25 cellular contexts compared by ENCODE assay signal in genomic region chr15:44482088-44482487, GRCh38. TPM values are rescaled to one million over a fixed set of nuclear protein-coding genes. Genes with fewer than 3 reads are reported as not detected.
DNase-seq lines count a peak whose midpoint lies in the region; ATAC-seq and TF ChIP-seq lines count a peak whose summit lies in the region.
"Had no signal": no experiment of that assay in that cellular context is flagged by ENCODE, and none has a peak within 500 bp of the region (broad histone marks: within the 10 kb centered on the region; RNA-seq: fewer than 3 reads in every experiment).

No MANE protein-coding gene starts in this region.

- H3K4me1 ChIP-seq in GM23338 (ENCODE audit: insufficient read depth): no peaks in the 10 kb centered on the region
- no peaks in the 10 kb centered on the region for H3K4me1 ChIP-seq in Panc1 (ENCODE audit: control insufficient read depth, insufficient read depth, low read length)
- no peaks in the 10 kb centered on the region for H3K4me1 ChIP-seq in esophagus muscularis mucosa
- no peaks in the 10 kb centered on the region for H3K4me1 ChIP-seq in thyroid gland
- H3K4me1 ChIP-seq: SJSA1, upper lobe of left lung had no signal

- in situ Hi-C loops in Panc1 (cut with HindIII; ENCODE audit: low pct_unique_long_range_greater_than_20kb, low sequenced_read_pairs): no loop called here

- H3K4me1 Mint-ChIP-seq in GM23338: peaks cover 3% of the 10 kb centered on the region; the same call in 1 of the 3 replicates

- 0 out of 2 replicates have a peak overlapping the region, but pooled peaks have one; percentile 20 for H3K27ac ChIP-seq in GM23338 (ENCODE audit: low read depth)
- H3K27ac ChIP-seq in Panc1 (ENCODE audit: low read length): no peak overlapping the region
- no peak overlapping the region for H3K27ac ChIP-seq in esophagus muscularis mucosa (replicated peaks in 1 of 4)
- no peak overlapping the region for H3K27ac ChIP-seq in thyroid gland
- H3K27ac ChIP-seq: dorsolateral prefrontal cortex, SJSA1, upper lobe of left lung had no signal

- H3F3A ChIP-seq in GM23338 (replicated peaks; ENCODE audit: low read depth): 0 out of 2 replicates have a peak, but pooled peaks cover under 1% of the 10 kb centered on the region

- H3K27me3 Mint-ChIP-seq in GM23338 (ENCODE audit: insufficient read depth, low read depth, poor library complexity): no peaks in the 10 kb centered on the region

- DNase-seq in GM23338 (ENCODE audit: low spot score): no peak
- DNase-seq in Panc1 (ENCODE audit: low read depth, low spot score): no peak
- DNase-seq in fibroblast of pulmonary artery (ENCODE audit: low read depth): peak; percentile 15
- DNase-seq in renal cortical epithelial cell (ENCODE audit: low read depth): peak; percentile 49
- no peak for DNase-seq in esophagus muscularis mucosa (ENCODE audit: extremely low spot score)
- no peak for DNase-seq in thyroid gland
- DNase-seq: activated CD4-positive, alpha-beta T cell treated with anti-CD3 and anti-CD28 coated beads for 1 hour; activated CD8-positive, alpha-beta memory T cell treated with anti-CD3 and anti-CD28 coated beads for 24 hours; activated gamma-delta T cell; activated T-cell treated with anti-CD3 and anti-CD28 coated beads, Interleukin-2, amount 50 U/mL, for 1 hour; dorsolateral prefrontal cortex; glutamatergic neuron; KBM-7; MM.1S; NCI-H1417; NCI-H2029 treated with DMSO at 0.1 percent for 48 hours; NCI-H226; stimulated activated CD4-positive, alpha-beta T cell treated with anti-CD3 and anti-CD28 coated beads, Interleukin-12 subunit alpha, Interleukin-12 subunit beta, amount 100 ng/mL, for 4 hours; stimulated activated CD4-positive, alpha-beta T cell treated with anti-CD3 and anti-CD28 coated beads, Interleukin-4, amount 100 ng/mL, for 1 hour; T-helper 1 cell; upper lobe of left lung had no signal

- CTCF ChIA-PET in Panc1 (lab: Charles Lee): interaction anchor here (0.9 kb wide), 1 partner anchor 19 kb away, joined by 3 read pairs; no protein-coding TSS in a partner anchor

- TF ChIP-seq EP300 in esophagus muscularis mucosa (IDR thresholded peaks at IDR 0.05): no peak

- no TSS peak for BruUV-seq in Panc1 (replicated peaks; lab: Mats Ljungman, UMichigan)

- 100% methylated on average over 2 of the region's 2 CpGs for WGBS in esophagus muscularis mucosa
- WGBS in thyroid gland, 2 donors: 95 to 98% methylated on average over 2 of the region's 2 CpGs

- no peaks in the 10 kb centered on the region for H3K9me3 Mint-ChIP-seq in GM23338

- no peaks in the 10 kb centered on the region for H3K9me2 ChIP-seq in GM23338 (ENCODE audit: insufficient read depth)

- TF ChIP-seq CTCF in GM23338 (conservative IDR thresholded peaks at IDR 0.05; ENCODE audit: low read depth in 2 of 2): no peak
- no peak for TF ChIP-seq CTCF in Panc1 (IDR thresholded peaks at IDR 0.05)
- TF ChIP-seq CTCF in fibroblast of pulmonary artery (IDR thresholded peaks at IDR 0.05; ENCODE audit: low read length, missing control alignments): no peak
- no peak for TF ChIP-seq CTCF in esophagus muscularis mucosa (IDR thresholded peaks at IDR 0.05)
- TF ChIP-seq CTCF in thyroid gland (IDR thresholded peaks at IDR 0.05): no peak

- intact Hi-C loops in Panc1 (cut with micrococcal nuclease; ENCODE audit: unreplicated experiment): no loop called here
- intact Hi-C loops in esophagus muscularis mucosa (cut with DNase I): no loop called here
- intact Hi-C loops in thyroid gland (cut with DNase I): no loop called here

- no peak overlapping the region for H3K4me3 Mint-ChIP-seq in GM23338

- H3K4me2 ChIP-seq in GM23338: no peak overlapping the region

- no peaks in the 10 kb centered on the region for H3K9me3 ChIP-seq in Panc1 (ENCODE audit: control insufficient read depth, insufficient read depth, low read depth, low read length)
- no peaks in the 10 kb centered on the region for H3K9me3 ChIP-seq in esophagus muscularis mucosa
- no peaks in the 10 kb centered on the region for H3K9me3 ChIP-seq in thyroid gland
- H3K9me3 ChIP-seq: SJSA1, upper lobe of left lung had no signal

- H3K27me3 ChIP-seq in GM23338 (ENCODE audit: insufficient read depth) (no peaks in the 10 kb centered on the region), Panc1 (ENCODE audit: control insufficient read depth, insufficient read depth, low read length) (no peaks in the 10 kb centered on the region), esophagus muscularis mucosa (no peaks in the 10 kb centered on the region), thyroid gland (no peaks in the 10 kb centered on the region)
- H3K27me3 ChIP-seq: dorsolateral prefrontal cortex, SJSA1, upper lobe of left lung had no signal

- peaks cover 43% of the 10 kb centered on the region for H4K20me1 ChIP-seq in GM23338 (replicated peaks; ENCODE audit: insufficient read depth)

- H2AFZ ChIP-seq in GM23338: no peak overlapping the region

- no peak for TF ChIP-seq POLR2A in esophagus muscularis mucosa (IDR thresholded peaks at IDR 0.05; ENCODE audit: low read depth)
- TF ChIP-seq POLR2A in thyroid gland (IDR thresholded peaks at IDR 0.05): no peak

- H3K36me3 ChIP-seq in GM23338 (ENCODE audit: insufficient read depth) (0 out of 2 replicates have a peak, but pooled peaks cover 2% of the 10 kb centered on the region), Panc1 (ENCODE audit: control insufficient read depth, insufficient read depth, low read length) (peaks cover 9% of the 10 kb centered on the region; the same call in 1 of the 2 replicates), esophagus muscularis mucosa (peaks cover 1 to 24% (median 12%) of the 10 kb centered on the region in 4 donors), thyroid gland (peaks cover 0 to under 1% of the 10 kb centered on the region in 2 donors)

- H3K4me3 ChIP-seq in GM23338 (no peak overlapping the region), Panc1 (ENCODE audit: low read depth in 2 of 2, low read length in 2 of 2) (no peak overlapping the region), fibroblast of pulmonary artery (replicated peaks; ENCODE audit: low read depth, low read length) (no peak overlapping the region), esophagus muscularis mucosa (no peak overlapping the region), thyroid gland (replicated peaks in 1 of 3) (no peak overlapping the region)
- H3K4me3 ChIP-seq: dorsolateral prefrontal cortex, lung, SJSA1, upper lobe of left lung had no signal

- peak overlapping the region; percentile 67; the same call in 1 of the 2 replicates for H3K27ac Mint-ChIP-seq in GM23338

- POLR2A ChIA-PET in Panc1 (lab: Charles Lee): interaction anchor here (0.7 kb wide), 1 partner anchor 54 kb away, joined by 14 read pairs; no protein-coding TSS in a partner anchor

- peaks cover 66% of the 10 kb centered on the region for H3K79me2 ChIP-seq in GM23338 (replicated peaks; ENCODE audit: insufficient read depth)

- peaks cover 8% of the 10 kb centered on the region for H3K36me3 Mint-ChIP-seq in GM23338 (ENCODE audit: low read depth)

- ATAC-seq in GM23338 (no peak), Panc1 (peak; percentile 63; the same call in 1 of the 2 replicates), HG02870 (IDR thresholded peaks at IDR 0.05; ENCODE audit: unreplicated experiment) (no peak)
- ATAC-seq: sciatic nerve had no signal

TF ChIP-seq in GM23338, 12 proteins besides CTCF, POLR2A, EP300 and RAD21 (continues in another document):
- TF ChIP-seq POLR2AphosphoS5 (IDR thresholded peaks at IDR 0.05; ENCODE audit: low read depth): no peak
- TF ChIP-seq EZH2 (IDR thresholded peaks at IDR 0.05; ENCODE audit: low read depth, unreplicated experiment): no peak
- TF ChIP-seq NANOG (IDR thresholded peaks at IDR 0.05; ENCODE audit: borderline replicate concordance): no peak
- no peak for TF ChIP-seq EZH2phosphoT487 (IDR thresholded peaks at IDR 0.05; ENCODE audit: unreplicated experiment)
- no peak for TF ChIP-seq CREB1 (CRISPR knock-in tag; IDR thresholded peaks at IDR 0.05; ENCODE audit: low read depth)
- TF ChIP-seq ZNF114 (CRISPR knock-in tag; IDR thresholded peaks at IDR 0.05): no peak

RNA-seq across cellular contexts. Expression of gene CTDSPL2, which starts 54.7 kb away (rescaled TPM):
- 71.7 and 86.2 TPM in 2 replicates for total RNA-seq in GM23338 (2014; rRNA removed; shearing (Covaris generic))
- polyA plus RNA-seq in GM23338 (2016; fragmentation: Nextera tagmentation; extraction: Ambion mirVana): 42.2 TPM in 2 replicates
- 70.6 TPM for total RNA-seq in Panc1 (2021; ENCODE audit: unreplicated experiment)
- 33.2 TPM for polyA plus RNA-seq in Panc1 (2012; ENCODE audit: insufficient read length)
- 65.6 and 71.2 TPM in 2 replicates for total RNA-seq in renal cortical epithelial cell
- 10 to 100 TPM; 28.8 to 46.4 (median 43.8) TPM for total RNA-seq in esophagus muscularis mucosa
- 10 to 100 TPM; 26.7 to 71.4 (median 53.5) TPM for total RNA-seq in thyroid gland

RNA-seq across cellular contexts. Expression of gene EIF3J, which starts 54.9 kb away (rescaled TPM):
- 58.8 and 62.7 TPM in 2 replicates for total RNA-seq in GM23338 (2014; rRNA removed; shearing (Covaris generic))
- polyA plus RNA-seq in GM23338 (2016; fragmentation: Nextera tagmentation; extraction: Ambion mirVana): 63.8 and 66.6 TPM in 2 replicates
- total RNA-seq in Panc1 (2021; ENCODE audit: unreplicated experiment) (128 TPM), renal cortical epithelial cell (42.4 and 129 TPM in 2 replicates), esophagus muscularis mucosa (10 to 100 TPM; 46.2 to 60.6 (median 53.7) TPM), thyroid gland (10 to 100 TPM; 36.7 to 50.7 (median 39.3) TPM)
- polyA plus RNA-seq in Panc1 (2012; ENCODE audit: insufficient read length): 81.8 TPM

Comparison
In these comparisons a context has a peak if more than half of its experiments do, and no peak if none do; other contexts are left out.
1. DNase-seq: peak in fibroblast of pulmonary artery (single experiment) and renal cortical epithelial cell (single experiment); none in GM23338 (single experiment), Panc1 (single experiment), esophagus muscularis mucosa (single experiment) and thyroid gland (0 of 2).